In the genomic region with DNA sequence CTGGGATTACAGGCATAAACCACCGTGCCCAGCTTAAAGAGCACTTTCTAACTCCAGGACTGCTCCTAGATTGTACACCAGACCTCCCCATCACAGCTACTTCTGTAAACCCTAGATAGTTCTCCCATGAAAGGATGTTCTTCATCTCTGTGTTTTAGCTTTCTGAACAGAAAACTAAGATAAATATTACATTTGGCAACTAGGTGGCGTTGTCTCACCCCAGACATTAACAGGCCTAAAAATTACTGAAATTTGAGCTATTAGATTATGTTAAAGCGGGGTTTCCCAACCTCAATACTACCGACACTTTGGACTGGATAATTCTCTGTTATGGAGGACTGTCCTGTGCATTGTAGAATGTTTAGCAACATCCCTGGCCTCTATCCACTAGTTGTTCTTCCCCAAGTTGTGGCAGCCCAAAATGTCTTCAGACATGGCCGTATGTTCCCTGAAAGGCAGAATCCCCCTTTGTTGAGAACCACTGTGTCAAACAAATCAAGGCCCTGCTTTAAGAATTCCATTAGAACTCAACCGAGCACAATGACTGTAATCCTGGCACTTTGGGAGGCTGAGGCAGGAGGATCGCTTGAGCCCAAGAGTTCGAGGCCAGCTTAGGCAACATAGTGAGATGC, we compare ENCODE assay signal across 8 cellular contexts. TPM values are rescaled to one million over a fixed set of nuclear protein-coding genes. Genes with fewer than 3 reads are reported as not detected.
A peak's percentile ranks its signal among the peaks of the same experiment; 100 is the strongest.
DNase-seq lines count a peak whose midpoint lies in the region; ATAC-seq and TF ChIP-seq lines count a peak whose summit lies in the region.

No MANE protein-coding gene starts in this region.

- H3K27me3 ChIP-seq in adipocyte (replicated peaks; ENCODE audit: control insufficient read depth, insufficient read depth, low read length) (no peaks in the 10 kb centered on the region), ovary (no peaks in the 10 kb centered on the region)

- TF ChIP-seq EP300 in ovary (IDR thresholded peaks at IDR 0.05), result no peak

- peak; percentile 70 for ATAC-seq in left lobe of liver
- ATAC-seq in HG03571 (IDR thresholded peaks at IDR 0.05; ENCODE audit: unreplicated experiment), result no peak
- ATAC-seq in GM19023 (IDR thresholded peaks at IDR 0.05; ENCODE audit: unreplicated experiment), result no peak

- H3K4me3 ChIP-seq in adipocyte (ENCODE audit: low read length) (no peak overlapping the region), ovary (no peak overlapping the region)

- 53 to 57% (median 53%) methylated on average over 8 of the region's 8 CpGs for WGBS in ovary, 3 donors

- intact Hi-C loops in ovary (cut with DNase I), result loop anchor here in 1 of 4 donors (10.0 kb wide), 1 partner anchor 122 kb away; a partner anchor contains a TSS

- H3K27ac ChIP-seq in ovary, result no peak overlapping the region

- no peaks in the 10 kb centered on the region for H3K9me3 ChIP-seq in adipocyte (ENCODE audit: control insufficient read depth, low read length)
- no peaks in the 10 kb centered on the region for H3K9me3 ChIP-seq in ovary

- no peak overlapping the region for H3K9ac ChIP-seq in adipocyte (ENCODE audit: low read length)

- H3K4me1 ChIP-seq in adipocyte (ENCODE audit: control insufficient read depth, insufficient read depth, low read length), result no peaks in the 10 kb centered on the region
- no peaks in the 10 kb centered on the region for H3K4me1 ChIP-seq in ovary (ENCODE audit: insufficient read depth)

- DNase-seq in EL, result peak; percentile 39
- peak; percentile 68 for DNase-seq in KBM-7
- peak; percentile 78 for DNase-seq in adipocyte (ENCODE audit: low read depth)
- no peak for DNase-seq in left lobe of liver (ENCODE audit: low spot score)
- DNase-seq in ovary, result no peak
- DNase-seq in NCI-H774 (lab: John Stamatoyannopoulos, UW), result no peak

- peak in 1 of 3 donors; percentile 26 for TF ChIP-seq CTCF in ovary (IDR thresholded peaks at IDR 0.05)

- TF ChIP-seq POLR2A in ovary (IDR thresholded peaks at IDR 0.05), result no peak

- in situ Hi-C loops in KBM-7 (cut with MboI; ENCODE audit: low pct_unique_long_range_greater_than_20kb, low sequenced_read_pairs), result no loop called here

- no peaks in the 10 kb centered on the region for H3K36me3 ChIP-seq in adipocyte (ENCODE audit: control insufficient read depth, insufficient read depth, low read length, severe bottlenecking)
- no peaks in the 10 kb centered on the region for H3K36me3 ChIP-seq in ovary

RNA-seq across cellular contexts. Expression of a gene that starts 19.1 kb away (rescaled TPM):
- total RNA-seq in left lobe of liver (1.2 TPM), ovary (under 1 TPM in 2 of 7 donors, not detected in 5; 0.23 to 0.60 TPM)
- under 1 TPM in 1 of 2 donors, not detected in 1; 0.16 TPM for polyA plus RNA-seq in ovary

Comparison
In these comparisons a context has a peak if more than half of its experiments do, and no peak if none do; other contexts are left out.
1. DNase-seq: peak in EL (single experiment), KBM-7 (single experiment) and adipocyte (single experiment); none in left lobe of liver (single experiment), ovary (0 of 5) and NCI-H774 (single experiment).